Comparison of ENCODE assay signal across 14 cellular contexts in genomic region chr1:201741763-201742342, GRCh38.
DNase-seq lines count a peak whose midpoint lies in the region; ATAC-seq and TF ChIP-seq lines count a peak whose summit lies in the region.
"Had no signal": no experiment of that assay in that cellular context is flagged by ENCODE, and none has a peak within 500 bp of the region (broad histone marks: within the 10 kb centered on the region; RNA-seq: fewer than 3 reads in every experiment).

No MANE protein-coding gene starts in this region.

- intact Hi-C loops in PC-9 (cut with micrococcal nuclease; ENCODE audit: unreplicated experiment) = loop anchor here (2.0 kb wide), 1 partner anchor 51 kb away; no protein-coding TSS in a partner anchor

- CTCF ChIA-PET in SK-N-SH (lab: Yijun Ruan, JAX) = interaction anchor here (0.6 to 2.3 kb wide), 6 partner anchors 10 to 182 kb away, joined by 3 to 14 read pairs (median 4); no protein-coding TSS in a partner anchor
- CTCF ChIA-PET in PC-9 (lab: Charles Lee) = interaction anchor here (0.8 to 1.1 kb wide), 2 partner anchors 10 to 32 kb away, joined by 3 to 7 read pairs; no protein-coding TSS in a partner anchor

- H3K36me3 ChIP-seq in SK-N-SH (replicated peaks in 1 of 2; ENCODE audit: control insufficient read depth in 1 of 2, insufficient read depth in 2 of 2, low read length in 1 of 2) = peaks cover 2 to 36% of the 10 kb centered on the region in 2 experiments
- no peaks in the 10 kb centered on the region for H3K36me3 ChIP-seq in PC-9 (ENCODE audit: low read depth)
- no peaks in the 10 kb centered on the region for H3K36me3 ChIP-seq in smooth muscle cell (ENCODE audit: low read depth)
- H3K36me3 ChIP-seq: pancreas had no signal

- H2AFZ ChIP-seq in SK-N-SH (ENCODE audit: low read depth) (no peak overlapping the region), PC-9 (no peak overlapping the region), smooth muscle cell (ENCODE audit: low read depth) (no peak overlapping the region)

- 90% methylated on average over 3 of the region's 3 CpGs for WGBS in SK-N-SH (ENCODE audit: low lambda C conversion rate)
- WGBS in smooth muscle cell (ENCODE audit: low lambda C conversion rate) = 77% methylated on average over 3 of the region's 3 CpGs

- DNase-seq in SK-N-SH (no peak), PC-9 (peak; percentile 62), smooth muscle cell (lab: John Stamatoyannopoulos, UW; ENCODE audit: unreplicated experiment) (no peak), ureter (ENCODE audit: low spot score) (no peak), ACHN (no peak)
- DNase-seq: body of pancreas, foreskin fibroblast, GF-D8, NCI-H1436 treated with DMSO at 0.1 percent for 48 hours, pancreas, stomach had no signal

- no peak for TF ChIP-seq RAD21 in SK-N-SH (IDR thresholded peaks at IDR 0.05; ENCODE audit: low read length)

- H3K4me2 ChIP-seq in SK-N-SH = peak overlapping the region; percentile 81
- H3K4me2 ChIP-seq in PC-9 = peak overlapping the region; percentile 95; the same call in 1 of the 2 replicates
- H3K4me2 ChIP-seq in smooth muscle cell = peak overlapping the region; percentile 93

- H3K9ac ChIP-seq in SK-N-SH (no peak overlapping the region; the same call in 1 of the 2 replicates), smooth muscle cell (ENCODE audit: low read depth) (no peak overlapping the region)

- ATAC-seq in SK-N-SH treated with all-trans-retinoic acid at 6 μM for 48 hours = no peak
- ATAC-seq in esophagus mucosa = peak; percentile 93
- no peak for ATAC-seq in HG03108 (IDR thresholded peaks at IDR 0.05; ENCODE audit: unreplicated experiment)
- ATAC-seq: body of pancreas, pancreas had no signal

- H3K9me3 ChIP-seq in SK-N-SH (no peaks in the 10 kb centered on the region), PC-9 (ENCODE audit: insufficient read depth, low read depth) (no peaks in the 10 kb centered on the region), smooth muscle cell (replicated peaks; ENCODE audit: low read depth) (no peaks in the 10 kb centered on the region)
- H3K9me3 ChIP-seq: body of pancreas, pancreas, stomach had no signal

- no TSS peak for BruUV-seq in PC-9 (replicated peaks; lab: Mats Ljungman, UMichigan)

- H3F3A ChIP-seq in SK-N-SH (replicated peaks; ENCODE audit: insufficient read depth) (peaks cover 41% of the 10 kb centered on the region), PC-9 (ENCODE audit: insufficient read depth, low read depth) (peaks cover 11% of the 10 kb centered on the region; the same call in 1 of the 2 replicates), smooth muscle cell (ENCODE audit: low read depth) (peaks cover 30% of the 10 kb centered on the region)

- TF ChIP-seq CTCF in SK-N-SH (IDR thresholded peaks at IDR 0.05) (no peak), PC-9 (conservative IDR thresholded peaks at IDR 0.05) (no peak), smooth muscle cell (IDR thresholded peaks at IDR 0.05; ENCODE audit: borderline replicate concordance, insufficient read depth, poor library complexity, severe bottlenecking) (no peak)

- POLR2A ChIA-PET in SK-N-SH (lab: Yijun Ruan, JAX) = no interaction called here
- POLR2A ChIA-PET in PC-9 (lab: Charles Lee; ENCODE audit: unreplicated experiment) = interaction anchor here (0.6 to 0.9 kb wide), 7 partner anchors 20 to 253 kb away, joined by 3 to 9 read pairs (median 4); no protein-coding TSS in a partner anchor

- H3K9me2 ChIP-seq in SK-N-SH = no peaks in the 10 kb centered on the region
- no peaks in the 10 kb centered on the region for H3K9me2 ChIP-seq in PC-9 (ENCODE audit: insufficient read depth)

- in situ Hi-C loops in ACHN (cut with HindIII; ENCODE audit: low pct_ligation_motif_present, low pct_unique_long_range_greater_than_20kb, low sequenced_read_pairs) = no loop called here

- H3K4me1 ChIP-seq in SK-N-SH (ENCODE audit: control insufficient read depth in 1 of 2, insufficient read depth in 2 of 2, low read depth in 1 of 2, low read length in 1 of 2) (peaks cover 25 to 48% of the 10 kb centered on the region in 2 experiments; a peak in 3 of 4 replicates), PC-9 (replicated peaks; ENCODE audit: insufficient read depth) (peaks cover 30% of the 10 kb centered on the region), smooth muscle cell (ENCODE audit: low read depth) (peaks cover 60% of the 10 kb centered on the region)
- H3K4me1 ChIP-seq: pancreas had no signal

- H3K4me3 ChIP-seq in SK-N-SH (ENCODE audit: low read depth in 2 of 2, low read length in 1 of 2) (no peak overlapping the region), PC-9 (peak overlapping the region; percentile 68; the same call in 1 of the 2 replicates), smooth muscle cell (no peak overlapping the region)
- H3K4me3 ChIP-seq: body of pancreas, pancreas had no signal

- H3K27me3 ChIP-seq in SK-N-SH (ENCODE audit: insufficient read depth) (no peaks in the 10 kb centered on the region), PC-9 (ENCODE audit: insufficient read depth, low read depth) (no peaks in the 10 kb centered on the region), smooth muscle cell (ENCODE audit: low read depth) (no peaks in the 10 kb centered on the region)
- H3K27me3 ChIP-seq: body of pancreas, pancreas had no signal

- peaks cover 100% of the 10 kb centered on the region for H3K79me2 ChIP-seq in SK-N-SH (ENCODE audit: insufficient read depth)
- 0 out of 2 replicates have a peak, but pooled peaks cover 6% of the 10 kb centered on the region for H3K79me2 ChIP-seq in PC-9 (ENCODE audit: low read depth)
- peaks cover 75% of the 10 kb centered on the region for H3K79me2 ChIP-seq in smooth muscle cell (ENCODE audit: low read depth)

- no peak for TF ChIP-seq EP300 in SK-N-SH (IDR thresholded peaks at IDR 0.05; ENCODE audit: borderline replicate concordance in 1 of 2, low read depth in 1 of 2, low read length in 1 of 2)

- H4K20me1 ChIP-seq in SK-N-SH (ENCODE audit: insufficient read depth) (no peaks in the 10 kb centered on the region; the same call in 1 of the 2 replicates), PC-9 (ENCODE audit: insufficient read depth) (no peaks in the 10 kb centered on the region), smooth muscle cell (ENCODE audit: low read depth) (peaks cover 91% of the 10 kb centered on the region)

- H3K27ac ChIP-seq in SK-N-SH (ENCODE audit: low read depth in 2 of 2, low read length in 1 of 2) (peak overlapping the region in 1 of 2 experiments; percentile 98; a peak in 2 of 4 replicates), PC-9 (no peak overlapping the region), smooth muscle cell (ENCODE audit: low read depth) (no peak overlapping the region)
- H3K27ac ChIP-seq: body of pancreas, pancreas had no signal

TF ChIP-seq in SK-N-SH, 30 proteins besides CTCF, POLR2A, EP300 and RAD21 (continues in another document):
- TF ChIP-seq MXI1 (IDR thresholded peaks at IDR 0.05; ENCODE audit: low read depth, low read length) (no peak), YY1 (IDR thresholded peaks at IDR 0.05; ENCODE audit: low read depth) (no peak), REST (IDR thresholded peaks at IDR 0.05; ENCODE audit: low read depth, low read length) (no peak)

TF ChIP-seq in SK-N-SH treated with all-trans-retinoic acid at 6 μM for 48 hours, 23 proteins besides CTCF, POLR2A, EP300 and RAD21:
- no peak for TF ChIP-seq ZNF8 (CRISPR knock-in tag; IDR thresholded peaks at IDR 0.05)
- no peak for TF ChIP-seq CSDC2 (CRISPR knock-in tag; IDR thresholded peaks at IDR 0.05)
- TF ChIP-seq RARB (CRISPR knock-in tag; IDR thresholded peaks at IDR 0.05) = no peak
- TF ChIP-seq ARNTL (CRISPR knock-in tag; IDR thresholded peaks at IDR 0.05; ENCODE audit: borderline replicate concordance, low read depth) = no peak
- TF ChIP-seq TCF4 (CRISPR knock-in tag; IDR thresholded peaks at IDR 0.05; ENCODE audit: borderline replicate concordance) = no peak
- no peak for TF ChIP-seq ISL1 (CRISPR knock-in tag; IDR thresholded peaks at IDR 0.05)
- TF ChIP-seq PPARA (CRISPR knock-in tag; IDR thresholded peaks at IDR 0.05; ENCODE audit: borderline replicate concordance) = no peak
- no peak for TF ChIP-seq POU6F1 (CRISPR knock-in tag; IDR thresholded peaks at IDR 0.05; ENCODE audit: borderline replicate concordance, low read depth)
- TF ChIP-seq PATZ1 (CRISPR knock-in tag; IDR thresholded peaks at IDR 0.05; ENCODE audit: borderline replicate concordance) = no peak
TF ChIP-seq in SK-N-SH treated with all-trans-retinoic acid at 6 μM for 48 hours: peak in this region for 0.

Comparison
In these comparisons a context has a peak if more than half of its experiments do, and no peak if none do; other contexts are left out.
1. DNase-seq: peak in PC-9 (2 of 2); none in SK-N-SH (single experiment), smooth muscle cell (single experiment), ureter (single experiment) and ACHN (single experiment).
2. Peak in every context shown above with its lines, with median percentiles within 50 percentile points of each other: H3K4me2 ChIP-seq.